20 cellular contexts compared by ENCODE assay signal in genomic region chr10:56068040-56068439, GRCh38.
DNase-seq lines count a peak whose midpoint lies in the region; ATAC-seq, FAIRE-seq and TF ChIP-seq lines count a peak whose summit lies in the region.
"Had no signal": no experiment of that assay in that cellular context is flagged by ENCODE, and none has a peak within 500 bp of the region (broad histone marks: within the 10 kb centered on the region; RNA-seq: fewer than 3 reads in every experiment).

No MANE protein-coding gene starts in this region.

- H3K4me1 ChIP-seq in neuronal stem cell (ENCODE audit: control insufficient read depth in 2 of 2, insufficient read depth in 1 of 2, low read depth in 1 of 2, low read length in 2 of 2), result no peaks in the 10 kb centered on the region
- no peaks in the 10 kb centered on the region for H3K4me1 ChIP-seq in upper lobe of right lung
- H3K4me1 ChIP-seq: A549; BLaER1 treated with 17β-estradiol and CSF1 and Interleukin-3, amounts not matched to agents 10 nM and 100 nM; Caco-2 had no signal

- no peak overlapping the region for H4K91ac ChIP-seq in neuronal stem cell (ENCODE audit: low read depth, low read length, poor library complexity)

- H2BK5ac ChIP-seq in neuronal stem cell (ENCODE audit: low read length), result peak overlapping the region; percentile 5

- intact Hi-C loops in upper lobe of right lung (cut with DNase I), result no loop called here

- H2BK15ac ChIP-seq in neuronal stem cell (ENCODE audit: low read length), result no peak overlapping the region

- DNase-seq in AG20443 (ENCODE audit: low spot score), result peak; percentile 2
- DNase-seq in neuronal stem cell (ENCODE audit: low spot score), result no peak
- DNase-seq in upper lobe of right lung, result no peak
- DNase-seq in urothelium cell line (ENCODE audit: low spot score), result no peak
- DNase-seq in effector memory CD8-positive, alpha-beta T cell, result no peak
- DNase-seq: Caco-2; Calu3; CD4-positive, alpha-beta T cell; CD8-positive, alpha-beta T cell; DMS79 treated with DMSO at 0.1 percent for 48 hours; GF-D8 had no signal

- H3K4me3 Mint-ChIP-seq in effector memory CD8-positive, alpha-beta T cell, result no peak overlapping the region
- H3K4me3 Mint-ChIP-seq: B cell; CD4-positive, alpha-beta T cell; CD8-positive, alpha-beta T cell had no signal

- no peaks in the 10 kb centered on the region for H3K36me3 ChIP-seq in neuronal stem cell (replicated peaks in 1 of 2; ENCODE audit: control insufficient read depth in 2 of 2, insufficient read depth in 2 of 2, low read length in 2 of 2)
- H3K36me3 ChIP-seq in upper lobe of right lung, result no peaks in the 10 kb centered on the region
- H3K36me3 ChIP-seq: BLaER1 treated with 17β-estradiol and CSF1 and Interleukin-3, amounts not matched to agents 10 nM and 100 nM had no signal

- H3K23ac ChIP-seq in neuronal stem cell (ENCODE audit: low read depth, low read length, poor library complexity), result no peak overlapping the region

- H2BK120ac ChIP-seq in neuronal stem cell (ENCODE audit: low read depth, low read length), result no peak overlapping the region

- FAIRE-seq in urothelium cell line (lab: Jason Lieb, UNC), result no peak
- FAIRE-seq: A549, D721Med, G401.6, GM12891, GM19239 had no signal

- no peak overlapping the region for H2BK12ac ChIP-seq in neuronal stem cell (ENCODE audit: low read length)

- no peak overlapping the region for H3K14ac ChIP-seq in neuronal stem cell (ENCODE audit: low read length)

- H3K9me3 ChIP-seq in neuronal stem cell (replicated peaks in 1 of 2; ENCODE audit: control insufficient read depth in 2 of 2, insufficient read depth in 1 of 2, low read depth in 1 of 2, low read length in 2 of 2), result peaks cover 0 to 2% of the 10 kb centered on the region in 2 donors
- H3K9me3 ChIP-seq in upper lobe of right lung, result no peaks in the 10 kb centered on the region
- H3K9me3 ChIP-seq: BLaER1 treated with 17β-estradiol and CSF1 and Interleukin-3, amounts not matched to agents 10 nM and 100 nM; Caco-2 had no signal

- H3K79me1 ChIP-seq in neuronal stem cell (ENCODE audit: low read depth, low read length), result no peaks in the 10 kb centered on the region

- no peak for TF ChIP-seq CTCF in upper lobe of right lung (IDR thresholded peaks at IDR 0.05)

- H3K18ac ChIP-seq in neuronal stem cell (ENCODE audit: low read length), result no peak overlapping the region

- H3K36me3 Mint-ChIP-seq in effector memory CD8-positive, alpha-beta T cell (ENCODE audit: insufficient read depth), result peaks cover 4% of the 10 kb centered on the region
- H3K36me3 Mint-ChIP-seq: CD8-positive, alpha-beta T cell had no signal

- H2AK5ac ChIP-seq in neuronal stem cell (ENCODE audit: low read depth, low read length), result no peak overlapping the region

- H3K9ac ChIP-seq in neuronal stem cell (ENCODE audit: low read depth, low read length, poor library complexity), result no peak overlapping the region
- H3K9ac ChIP-seq: BLaER1 treated with 17β-estradiol and CSF1 and Interleukin-3, amounts not matched to agents 10 nM and 100 nM had no signal

- H3K27me3 ChIP-seq in neuronal stem cell (ENCODE audit: control insufficient read depth in 3 of 3, insufficient read depth in 3 of 3, low read depth in 1 of 3, low read length in 3 of 3), result no peaks in the 10 kb centered on the region
- no peaks in the 10 kb centered on the region for H3K27me3 ChIP-seq in upper lobe of right lung
- H3K27me3 ChIP-seq: BLaER1 treated with 17β-estradiol and CSF1 and Interleukin-3, amounts not matched to agents 10 nM and 100 nM had no signal

- no peak overlapping the region for H3K4ac ChIP-seq in neuronal stem cell (ENCODE audit: low read length)

- H3K27me3 Mint-ChIP-seq in effector memory CD8-positive, alpha-beta T cell, result no peaks in the 10 kb centered on the region
- H3K27me3 Mint-ChIP-seq: B cell; CD4-positive, alpha-beta T cell had no signal

- peaks cover 6 to 23% of the 10 kb centered on the region in 2 donors for H3K9me3 Mint-ChIP-seq in effector memory CD8-positive, alpha-beta T cell

- no CpG with 5 or more reads among the region's 2 CpGs for WGBS in neuronal stem cell (ENCODE audit: extremely low coverage in 2 of 2, insufficient read length in 2 of 2, insufficient replicate concordance in 1 of 2), 2 donors

- peak; percentile 30 for ATAC-seq in upper lobe of right lung
- no peak for ATAC-seq in effector memory CD8-positive, alpha-beta T cell (replicated peaks)
- ATAC-seq: A549; CD8-positive, alpha-beta T cell had no signal

- H4K8ac ChIP-seq in neuronal stem cell (ENCODE audit: low read depth, low read length), result no peak overlapping the region

- no peak overlapping the region for H3K27ac Mint-ChIP-seq in effector memory CD8-positive, alpha-beta T cell
- H3K27ac Mint-ChIP-seq: B cell; CD4-positive, alpha-beta T cell; CD8-positive, alpha-beta T cell had no signal

- H3K27ac ChIP-seq in neuronal stem cell (replicated peaks; ENCODE audit: low read length), result no peak overlapping the region
- H3K27ac ChIP-seq in upper lobe of right lung, result no peak overlapping the region
- H3K27ac ChIP-seq: 22Rv1; A549; BLaER1 treated with 17β-estradiol and CSF1 and Interleukin-3, amounts not matched to agents 10 nM and 100 nM; C4-2B had no signal

- H3K4me2 ChIP-seq in neuronal stem cell (ENCODE audit: insufficient read depth, low read length, poor library complexity, severe bottlenecking), result no peak overlapping the region
- H3K4me2 ChIP-seq: A549; BLaER1 treated with 17β-estradiol and CSF1 and Interleukin-3, amounts not matched to agents 10 nM and 100 nM had no signal

- no peaks in the 10 kb centered on the region for H3K4me1 Mint-ChIP-seq in effector memory CD8-positive, alpha-beta T cell (ENCODE audit: low read depth in 2 of 2)
- H3K4me1 Mint-ChIP-seq: B cell had no signal

- H3K4me3 ChIP-seq in neuronal stem cell (ENCODE audit: low read length in 2 of 2) (peak overlapping the region in 1 of 2 donors; percentile 20), upper lobe of right lung (no peak overlapping the region)
- H3K4me3 ChIP-seq: A549; BLaER1 treated with 17β-estradiol and CSF1 and Interleukin-3, amounts not matched to agents 10 nM and 100 nM had no signal

- H2AFZ ChIP-seq in neuronal stem cell (ENCODE audit: low read length), result no peak overlapping the region
